ENCODE assay signal across 8 cellular contexts in the genomic region with DNA sequence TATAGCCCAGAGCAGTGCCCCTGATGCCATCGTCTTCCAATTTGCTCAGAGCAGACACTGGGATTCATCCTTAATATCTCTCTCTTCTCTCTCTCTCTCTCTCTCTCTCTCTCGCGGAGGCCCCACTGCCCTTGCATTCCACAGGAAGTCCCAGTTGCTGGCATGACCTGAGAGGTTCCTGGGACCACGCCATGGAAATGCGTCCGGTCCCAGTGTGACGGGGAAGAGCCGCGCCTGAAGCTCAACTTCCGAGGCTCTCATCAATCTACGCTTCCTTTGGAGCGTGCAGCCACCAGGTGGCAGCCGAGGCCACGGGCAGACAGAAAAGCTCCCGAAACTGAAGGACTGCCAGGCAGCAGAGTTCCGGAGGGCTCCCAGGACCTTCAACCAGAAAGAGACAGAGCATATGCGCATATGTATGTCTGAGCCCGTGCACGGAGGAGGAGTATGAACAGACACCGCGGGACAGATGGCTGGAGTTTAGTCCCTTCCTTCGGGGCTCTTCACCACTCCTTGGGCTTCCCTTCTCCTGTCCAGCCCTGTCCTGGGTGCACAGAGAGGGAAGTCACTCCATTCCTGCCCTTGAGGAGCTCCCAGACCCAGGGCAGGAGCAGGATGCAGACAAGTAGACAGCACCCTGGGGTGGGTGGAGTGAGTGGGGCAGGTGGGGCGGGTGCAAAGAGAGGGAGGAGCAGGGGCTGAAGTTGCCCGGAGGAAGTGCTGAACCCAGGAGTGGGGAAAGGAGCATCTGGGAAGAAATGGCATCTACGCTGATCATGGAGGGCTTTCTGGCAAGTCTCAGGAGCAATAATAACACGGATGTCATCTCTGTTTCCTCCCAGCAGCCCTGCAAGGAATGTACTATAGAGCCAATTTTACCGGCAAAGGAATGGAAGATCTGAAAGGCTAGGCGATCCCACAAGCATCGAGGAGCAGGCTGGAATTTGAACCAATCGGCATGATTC. TPM values are rescaled to one million over a fixed set of nuclear protein-coding genes. Genes with fewer than 3 reads are reported as not detected.
DNase-seq lines count a peak whose midpoint lies in the region; ATAC-seq and TF ChIP-seq lines count a peak whose summit lies in the region.

No MANE protein-coding gene starts in this region.

- H3K9me3 Mint-ChIP-seq in CD14-positive monocyte = peaks cover 0 to 2% (median 0%) of the 10 kb centered on the region in 7 donors
- no peaks in the 10 kb centered on the region for H3K9me3 Mint-ChIP-seq in dendritic cell treated with granulocyte-macrophage colony-stimulating factor and Interleukin-4, amounts not matched to agents 40 ng/mL and 50 ng/mL, for 4 days

- peak overlapping the region; percentile 81 to 96 for H3K4me3 Mint-ChIP-seq in CD14-positive monocyte
- H3K4me3 Mint-ChIP-seq in dendritic cell treated with granulocyte-macrophage colony-stimulating factor and Interleukin-4, amounts not matched to agents 40 ng/mL and 50 ng/mL, for 4 days = peak overlapping the region; percentile 79

- DNase-seq in CD14-positive monocyte (ENCODE audit: low spot score) = no peak
- peak; percentile 85 to 96 for DNase-seq in NCI-H524 (lab: John Stamatoyannopoulos, UW)
- DNase-seq in activated CD4-positive, alpha-beta T cell treated with anti-CD3 and anti-CD28 coated beads for 48 hours = peak; percentile 90
- peak; percentile 86 to 92 for DNase-seq in left lung
- peak; percentile 76 to 81 for DNase-seq in stimulated activated CD4-positive, alpha-beta T cell treated with anti-CD3 and anti-CD28 coated beads, Interleukin-2, amount 100 ng/mL, for 48 hours

- peak; percentile 79 for TF ChIP-seq CTCF in CD14-positive monocyte (IDR thresholded peaks at IDR 0.05)
- peak; percentile 75 to 82 for TF ChIP-seq CTCF in left lung (IDR thresholded peaks at IDR 0.05)

- H3K4me1 Mint-ChIP-seq in CD14-positive monocyte = peaks cover 14% of the 10 kb centered on the region
- peaks cover 18% of the 10 kb centered on the region for H3K4me1 Mint-ChIP-seq in dendritic cell treated with granulocyte-macrophage colony-stimulating factor and Interleukin-4, amounts not matched to agents 40 ng/mL and 50 ng/mL, for 4 days (ENCODE audit: low read depth)

- H3K4me3 ChIP-seq in left lung = peak overlapping the region; percentile 24

- no peaks in the 10 kb centered on the region for H3K36me3 Mint-ChIP-seq in CD14-positive monocyte
- no peaks in the 10 kb centered on the region for H3K36me3 Mint-ChIP-seq in dendritic cell treated with granulocyte-macrophage colony-stimulating factor and Interleukin-4, amounts not matched to agents 40 ng/mL and 50 ng/mL, for 4 days (ENCODE audit: low read depth)

- no peaks in the 10 kb centered on the region for H3K9me3 ChIP-seq in left lung

- peaks cover 14 to 31% (median 17%) of the 10 kb centered on the region in 3 donors for H3K27me3 Mint-ChIP-seq in CD14-positive monocyte (ENCODE audit: low read depth in 3 of 3)
- H3K27me3 Mint-ChIP-seq in dendritic cell treated with granulocyte-macrophage colony-stimulating factor and Interleukin-4, amounts not matched to agents 40 ng/mL and 50 ng/mL, for 4 days = peaks cover 42% of the 10 kb centered on the region

- H3K4me1 ChIP-seq in left lung = peaks cover 0 to 13% of the 10 kb centered on the region in 2 donors

- H3K27ac ChIP-seq in left lung = peak overlapping the region in 1 of 2 donors; percentile 48

- peaks cover 0 to 15% of the 10 kb centered on the region in 2 donors for H3K27me3 ChIP-seq in left lung

- ATAC-seq in GM19351 (IDR thresholded peaks at IDR 0.05; ENCODE audit: unreplicated experiment) = peak; percentile 89
- peak; percentile 80 for ATAC-seq in HG03469 (IDR thresholded peaks at IDR 0.05; ENCODE audit: unreplicated experiment)
- peak; percentile 90 for ATAC-seq in left lung

- peak overlapping the region in 3 of 7 donors; percentile 26 to 86 (median 26) for H3K27ac Mint-ChIP-seq in CD14-positive monocyte
- peak overlapping the region; percentile 57 for H3K27ac Mint-ChIP-seq in dendritic cell treated with granulocyte-macrophage colony-stimulating factor and Interleukin-4, amounts not matched to agents 40 ng/mL and 50 ng/mL, for 4 days

- intact Hi-C loops in CD14-positive monocyte (cut with micrococcal nuclease) = no loop called here
- intact Hi-C loops in dendritic cell treated with granulocyte-macrophage colony-stimulating factor and Interleukin-4, amounts not matched to agents 40 ng/mL and 50 ng/mL, for 4 days (cut with micrococcal nuclease) = loop anchor here (1.0 to 10.0 kb wide), 2 partner anchors 84 to 535 kb away; no protein-coding TSS in a partner anchor
- intact Hi-C loops in left lung (cut with DNase I) = no loop called here

- no peaks in the 10 kb centered on the region for H3K36me3 ChIP-seq in left lung

RNA-seq across cellular contexts. Expression of gene PDZK1IP1, which starts 10.5 kb away (rescaled TPM):
- polyA plus RNA-seq in CD14-positive monocyte = 1 to 10 TPM in 1 of 2 donors, not detected in 1; 1.4 TPM
- 10 to 100 TPM; 44.9 to 54.0 TPM for total RNA-seq in left lung

RNA-seq across cellular contexts. Expression of gene CYP4A22, which starts 42.1 kb away (rescaled TPM):
- polyA plus RNA-seq in CD14-positive monocyte = not detected
- not detected for total RNA-seq in left lung

RNA-seq across cellular contexts. Expression of gene TAL1, which starts 52.7 kb away (rescaled TPM):
- polyA plus RNA-seq in CD14-positive monocyte = under 1 TPM in 1 of 2 donors, not detected in 1; 0.50 TPM
- total RNA-seq in left lung = 1 to 10 TPM; 8.4 to 9.7 TPM
